12 cellular contexts compared by ENCODE assay signal in genomic region chr11:78647266-78647915, GRCh38.
"Had no signal": no experiment of that assay in that cellular context is flagged by ENCODE, and none has a peak within 500 bp of the region (broad histone marks: within the 10 kb centered on the region; RNA-seq: fewer than 3 reads in every experiment).

No MANE protein-coding gene starts in this region.

- H3K9me3 Mint-ChIP-seq: naive thymus-derived CD4-positive, alpha-beta T cell; nephron progenitor cell; stimulated activated naive CD8-positive, alpha-beta T cell treated with anti-CD3 and anti-CD28 coated beads, Interleukin-15, amount 100 ng/mL, for 72 hours had no signal

- H3K27ac Mint-ChIP-seq: nephron progenitor cell had no signal

- H3K9me3 ChIP-seq: colonic mucosa, left lung, ovary, psoas muscle, suprapubic skin, transverse colon, upper lobe of right lung had no signal

- H3K27me3 ChIP-seq: colonic mucosa, left lung, ovary, transverse colon, upper lobe of right lung had no signal

- H3K4me3 ChIP-seq: colonic mucosa, left lung, ovary, psoas muscle, skin epidermis, suprapubic skin, transverse colon, upper lobe of right lung had no signal

- H3K4me1 ChIP-seq: colonic mucosa, psoas muscle, transverse colon, upper lobe of right lung had no signal

- H3K27ac ChIP-seq: colonic mucosa, left lung, ovary, psoas muscle, skin epidermis, suprapubic skin, transverse colon, upper lobe of right lung had no signal

- H3K4me3 Mint-ChIP-seq: naive thymus-derived CD4-positive, alpha-beta T cell; nephron progenitor cell; stimulated activated naive CD8-positive, alpha-beta T cell treated with anti-CD3 and anti-CD28 coated beads, Interleukin-15, amount 100 ng/mL, for 72 hours had no signal

- H3K36me3 Mint-ChIP-seq: naive thymus-derived CD4-positive, alpha-beta T cell had no signal

- DNase-seq: kidney, left lung, upper lobe of right lung had no signal

- H3K36me3 ChIP-seq: colonic mucosa, left lung, ovary, suprapubic skin, transverse colon, upper lobe of right lung had no signal
